Comparison of ENCODE assay signal across 1 cellular context in the genomic region with DNA sequence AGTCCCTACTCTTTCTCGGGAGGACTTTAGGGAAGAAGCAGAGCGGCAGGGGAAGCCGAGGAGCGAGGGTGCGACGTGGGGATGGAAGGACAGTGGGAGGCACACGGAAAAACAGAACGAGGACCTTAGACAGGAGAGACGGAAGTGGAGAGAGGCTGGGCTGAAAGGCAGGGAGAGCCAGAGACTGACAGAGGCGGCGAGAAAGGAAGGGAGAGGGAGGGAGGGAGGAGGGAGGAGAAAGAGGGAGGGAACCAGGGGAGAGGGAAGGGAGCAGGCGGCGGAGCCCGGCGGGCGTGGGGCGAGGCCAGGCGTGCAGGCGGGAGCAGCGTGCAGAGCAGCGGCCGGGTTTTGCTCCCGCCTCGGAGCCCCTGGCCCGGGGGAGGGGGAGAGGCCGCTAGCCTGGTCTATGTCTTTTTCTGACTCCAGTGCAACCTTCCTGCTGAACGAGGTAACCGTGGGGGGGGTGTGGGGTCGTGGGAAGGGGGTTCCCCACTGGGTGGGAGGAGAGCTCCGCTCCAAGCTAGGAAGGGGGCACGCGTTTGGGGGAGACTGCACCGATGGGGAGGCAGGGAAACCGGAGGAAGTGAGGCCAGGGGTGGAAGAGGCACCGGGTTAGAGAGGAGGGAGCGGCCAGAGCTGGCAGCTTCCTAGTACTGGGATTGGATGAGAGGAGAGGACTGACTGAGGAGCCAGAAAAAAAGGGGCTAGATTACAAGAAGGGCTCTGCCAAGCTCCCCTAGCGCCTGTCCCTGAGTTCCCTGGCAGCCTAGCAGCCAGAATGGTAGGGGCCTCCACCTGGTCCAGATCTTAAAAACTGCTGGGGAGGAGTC.
TF ChIP-seq lines count a peak whose summit lies in the region.

No MANE protein-coding gene starts in this region.

TF ChIP-seq in HepG2, 621 proteins besides CTCF, POLR2A, EP300 and RAD21 (continues in another document):
- TF ChIP-seq BRCA1 (CRISPR knock-in tag; IDR thresholded peaks at IDR 0.05) (no peak), ZSCAN21 (CRISPR knock-in tag; IDR thresholded peaks at IDR 0.05; ENCODE audit: borderline replicate concordance) (no peak), AHR (CRISPR knock-in tag; IDR thresholded peaks at IDR 0.05) (no peak), PCBP2 (optimal IDR thresholded peaks at IDR 0.05; ENCODE audit: low read depth, low read length, poor library complexity, severe bottlenecking) (no peak), ZNF263 (CRISPR knock-in tag; IDR thresholded peaks at IDR 0.05) (peak; percentile 94), JUND (CRISPR knock-in tag; IDR thresholded peaks at IDR 0.05) (no peak), POLR2AphosphoS5 (IDR thresholded peaks at IDR 0.05; ENCODE audit: low read depth, low read length) (0 out of 2 replicates have a peak, but pooled peaks have one; percentile 23), ZFP36 (IDR thresholded peaks at IDR 0.05; ENCODE audit: borderline replicate concordance, low read depth, low read length, partially characterized antibody) (no peak), MAFG (CRISPR knock-in tag; IDR thresholded peaks at IDR 0.05) (no peak), SIX4 (CRISPR knock-in tag; IDR thresholded peaks at IDR 0.05) (no peak), ZNF562 (CRISPR knock-in tag; IDR thresholded peaks at IDR 0.05; ENCODE audit: borderline replicate concordance) (no peak), ZNF839 (CRISPR knock-in tag; IDR thresholded peaks at IDR 0.05; ENCODE audit: borderline replicate concordance) (no peak), NR1H2 (CRISPR knock-in tag; IDR thresholded peaks at IDR 0.05; ENCODE audit: borderline replicate concordance, low read depth) (no peak), SCMH1 (CRISPR knock-in tag; IDR thresholded peaks at IDR 0.05; ENCODE audit: borderline replicate concordance) (no peak), ZNF432 (CRISPR knock-in tag; IDR thresholded peaks at IDR 0.05; ENCODE audit: borderline replicate concordance) (no peak), HCFC1 (IDR thresholded peaks at IDR 0.05; ENCODE audit: low read depth, low read length) (no peak), DR1 (CRISPR knock-in tag; IDR thresholded peaks at IDR 0.05) (no peak), NAIF1 (CRISPR knock-in tag; IDR thresholded peaks at IDR 0.05; ENCODE audit: borderline replicate concordance) (no peak), ZSCAN20 (CRISPR knock-in tag; IDR thresholded peaks at IDR 0.05; ENCODE audit: borderline replicate concordance) (no peak), ZSCAN25 (CRISPR knock-in tag; IDR thresholded peaks at IDR 0.05) (peak; percentile 45; the same call in 1 of the 2 replicates), IKZF1 (IDR thresholded peaks at IDR 0.05) (no peak), TMF1 (CRISPR knock-in tag; IDR thresholded peaks at IDR 0.05; ENCODE audit: low read depth) (0 out of 2 replicates have a peak, but pooled peaks have one; percentile 14), PCBP1 (IDR thresholded peaks at IDR 0.05; ENCODE audit: borderline replicate concordance, low read depth, low read length) (0 out of 2 replicates have a peak, but pooled peaks have one; percentile 25), ARNTL (CRISPR knock-in tag; IDR thresholded peaks at IDR 0.05) (no peak), SOX5 (CRISPR knock-in tag; IDR thresholded peaks at IDR 0.05; ENCODE audit: borderline replicate concordance) (no peak), ZNF619 (CRISPR knock-in tag; IDR thresholded peaks at IDR 0.05) (no peak), POLR2G (IDR thresholded peaks at IDR 0.05; ENCODE audit: low read depth, low read length) (peak; percentile 42; the same call in 1 of the 2 replicates), SP4 (CRISPR knock-in tag; IDR thresholded peaks at IDR 0.05) (peak; percentile 3; the same call in 1 of the 2 replicates), MATR3 (CRISPR knock-in tag; IDR thresholded peaks at IDR 0.05) (no peak), ZNF598 (CRISPR knock-in tag; IDR thresholded peaks at IDR 0.05; ENCODE audit: borderline replicate concordance) (no peak), ZFX (CRISPR knock-in tag; IDR thresholded peaks at IDR 0.05; ENCODE audit: low read depth) (no peak; the same call in none of the 2 replicates), MTA3 (CRISPR knock-in tag; IDR thresholded peaks at IDR 0.05) (no peak), ZNF33A (CRISPR knock-in tag; IDR thresholded peaks at IDR 0.05; ENCODE audit: borderline replicate concordance) (no peak), HDAC6 (IDR thresholded peaks at IDR 0.05; ENCODE audit: low read depth, low read length) (no peak), ZNF24 (IDR thresholded peaks at IDR 0.05) (no peak), MBD4 (IDR thresholded peaks at IDR 0.05; ENCODE audit: borderline replicate concordance, low read length) (no peak), SRY (CRISPR knock-in tag; IDR thresholded peaks at IDR 0.05) (peak; percentile 10; the same call in 1 of the 2 replicates), ZMYM4 (CRISPR knock-in tag; IDR thresholded peaks at IDR 0.05) (no peak), ZNF605 (CRISPR knock-in tag; IDR thresholded peaks at IDR 0.05) (peak; percentile 44; the same call in 1 of the 2 replicates), ZFY (CRISPR knock-in tag; IDR thresholded peaks at IDR 0.05) (no peak), ZNF20 (CRISPR knock-in tag; IDR thresholded peaks at IDR 0.05) (no peak), TCF12 (IDR thresholded peaks at IDR 0.05) (no peak), TCF12 (CRISPR knock-in tag; IDR thresholded peaks at IDR 0.05) (0 out of 2 replicates have a peak, but pooled peaks have one; percentile 10), ZNF850 (CRISPR knock-in tag; conservative IDR thresholded peaks at IDR 0.05) (no peak), ZSCAN9 (CRISPR knock-in tag; IDR thresholded peaks at IDR 0.05; ENCODE audit: borderline replicate concordance) (no peak), KLF12 (CRISPR knock-in tag; IDR thresholded peaks at IDR 0.05; ENCODE audit: borderline replicate concordance) (no peak), XRCC5 (optimal IDR thresholded peaks at IDR 0.05; ENCODE audit: low read length) (no peak)
- TF ChIP-seq, protein P1, sequence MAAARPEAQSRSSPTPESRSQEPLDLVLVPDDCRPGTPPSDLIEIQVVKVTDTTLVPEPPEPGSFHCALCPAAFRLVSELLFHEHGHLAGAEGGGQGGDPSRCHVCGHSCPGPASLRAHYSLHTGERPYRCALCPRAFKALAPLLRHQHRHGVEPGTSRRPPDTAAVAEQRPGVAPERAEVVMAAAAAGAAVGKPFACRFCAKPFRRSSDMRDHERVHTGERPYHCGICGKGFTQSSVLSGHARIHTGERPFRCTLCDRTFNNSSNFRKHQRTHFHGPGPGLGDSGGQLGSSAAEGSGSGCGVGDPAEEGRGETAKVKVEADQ (CRISPR knock-in tag; IDR thresholded peaks at IDR 0.05; ENCODE audit: borderline replicate concordance): no peak; the same call in 1 of the 2 replicates
- TF ChIP-seq, protein P2, sequence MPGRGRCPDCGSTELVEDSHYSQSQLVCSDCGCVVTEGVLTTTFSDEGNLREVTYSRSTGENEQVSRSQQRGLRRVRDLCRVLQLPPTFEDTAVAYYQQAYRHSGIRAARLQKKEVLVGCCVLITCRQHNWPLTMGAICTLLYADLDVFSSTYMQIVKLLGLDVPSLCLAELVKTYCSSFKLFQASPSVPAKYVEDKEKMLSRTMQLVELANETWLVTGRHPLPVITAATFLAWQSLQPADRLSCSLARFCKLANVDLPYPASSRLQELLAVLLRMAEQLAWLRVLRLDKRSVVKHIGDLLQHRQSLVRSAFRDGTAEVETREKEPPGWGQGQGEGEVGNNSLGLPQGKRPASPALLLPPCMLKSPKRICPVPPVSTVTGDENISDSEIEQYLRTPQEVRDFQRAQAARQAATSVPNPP (CRISPR knock-in tag; IDR thresholded peaks at IDR 0.05): no peak
- TF ChIP-seq, protein P3, sequence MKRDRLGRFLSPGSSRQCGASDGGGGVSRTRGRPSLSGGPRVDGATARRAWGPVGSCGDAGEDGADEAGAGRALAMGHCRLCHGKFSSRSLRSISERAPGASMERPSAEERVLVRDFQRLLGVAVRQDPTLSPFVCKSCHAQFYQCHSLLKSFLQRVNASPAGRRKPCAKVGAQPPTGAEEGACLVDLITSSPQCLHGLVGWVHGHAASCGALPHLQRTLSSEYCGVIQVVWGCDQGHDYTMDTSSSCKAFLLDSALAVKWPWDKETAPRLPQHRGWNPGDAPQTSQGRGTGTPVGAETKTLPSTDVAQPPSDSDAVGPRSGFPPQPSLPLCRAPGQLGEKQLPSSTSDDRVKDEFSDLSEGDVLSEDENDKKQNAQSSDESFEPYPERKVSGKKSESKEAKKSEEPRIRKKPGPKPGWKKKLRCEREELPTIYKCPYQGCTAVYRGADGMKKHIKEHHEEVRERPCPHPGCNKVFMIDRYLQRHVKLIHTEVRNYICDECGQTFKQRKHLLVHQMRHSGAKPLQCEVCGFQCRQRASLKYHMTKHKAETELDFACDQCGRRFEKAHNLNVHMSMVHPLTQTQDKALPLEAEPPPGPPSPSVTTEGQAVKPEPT (CRISPR knock-in tag; IDR thresholded peaks at IDR 0.05; ENCODE audit: low read depth): no peak
- TF ChIP-seq, protein P4, sequence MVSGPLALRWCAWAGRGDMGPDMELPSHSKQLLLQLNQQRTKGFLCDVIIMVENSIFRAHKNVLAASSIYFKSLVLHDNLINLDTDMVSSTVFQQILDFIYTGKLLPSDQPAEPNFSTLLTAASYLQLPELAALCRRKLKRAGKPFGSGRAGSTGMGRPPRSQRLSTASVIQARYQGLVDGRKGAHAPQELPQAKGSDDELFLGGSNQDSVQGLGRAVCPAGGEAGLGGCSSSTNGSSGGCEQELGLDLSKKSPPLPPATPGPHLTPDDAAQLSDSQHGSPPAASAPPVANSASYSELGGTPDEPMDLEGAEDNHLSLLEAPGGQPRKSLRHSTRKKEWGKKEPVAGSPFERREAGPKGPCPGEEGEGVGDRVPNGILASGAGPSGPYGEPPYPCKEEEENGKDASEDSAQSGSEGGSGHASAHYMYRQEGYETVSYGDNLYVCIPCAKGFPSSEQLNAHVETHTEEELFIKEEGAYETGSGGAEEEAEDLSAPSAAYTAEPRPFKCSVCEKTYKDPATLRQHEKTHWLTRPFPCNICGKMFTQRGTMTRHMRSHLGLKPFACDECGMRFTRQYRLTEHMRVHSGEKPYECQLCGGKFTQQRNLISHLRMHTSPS (CRISPR knock-in tag; IDR thresholded peaks at IDR 0.05; ENCODE audit: low read depth): no peak
- TF ChIP-seq, protein P5, sequence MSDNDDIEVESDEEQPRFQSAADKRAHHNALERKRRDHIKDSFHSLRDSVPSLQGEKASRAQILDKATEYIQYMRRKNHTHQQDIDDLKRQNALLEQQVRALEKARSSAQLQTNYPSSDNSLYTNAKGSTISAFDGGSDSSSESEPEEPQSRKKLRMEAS (IDR thresholded peaks at IDR 0.05): peak; percentile 86
- TF ChIP-seq, protein P6, sequence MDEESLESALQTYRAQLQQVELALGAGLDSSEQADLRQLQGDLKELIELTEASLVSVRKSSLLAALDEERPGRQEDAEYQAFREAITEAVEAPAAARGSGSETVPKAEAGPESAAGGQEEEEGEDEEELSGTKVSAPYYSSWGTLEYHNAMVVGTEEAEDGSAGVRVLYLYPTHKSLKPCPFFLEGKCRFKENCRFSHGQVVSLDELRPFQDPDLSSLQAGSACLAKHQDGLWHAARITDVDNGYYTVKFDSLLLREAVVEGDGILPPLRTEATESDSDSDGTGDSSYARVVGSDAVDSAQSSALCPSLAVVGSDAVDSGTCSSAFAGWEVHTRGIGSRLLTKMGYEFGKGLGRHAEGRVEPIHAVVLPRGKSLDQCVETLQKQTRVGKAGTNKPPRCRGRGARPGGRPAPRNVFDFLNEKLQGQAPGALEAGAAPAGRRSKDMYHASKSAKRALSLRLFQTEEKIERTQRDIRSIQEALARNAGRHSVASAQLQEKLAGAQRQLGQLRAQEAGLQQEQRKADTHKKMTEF (CRISPR knock-in tag; IDR thresholded peaks at IDR 0.05): no peak
- TF ChIP-seq, protein P7, sequence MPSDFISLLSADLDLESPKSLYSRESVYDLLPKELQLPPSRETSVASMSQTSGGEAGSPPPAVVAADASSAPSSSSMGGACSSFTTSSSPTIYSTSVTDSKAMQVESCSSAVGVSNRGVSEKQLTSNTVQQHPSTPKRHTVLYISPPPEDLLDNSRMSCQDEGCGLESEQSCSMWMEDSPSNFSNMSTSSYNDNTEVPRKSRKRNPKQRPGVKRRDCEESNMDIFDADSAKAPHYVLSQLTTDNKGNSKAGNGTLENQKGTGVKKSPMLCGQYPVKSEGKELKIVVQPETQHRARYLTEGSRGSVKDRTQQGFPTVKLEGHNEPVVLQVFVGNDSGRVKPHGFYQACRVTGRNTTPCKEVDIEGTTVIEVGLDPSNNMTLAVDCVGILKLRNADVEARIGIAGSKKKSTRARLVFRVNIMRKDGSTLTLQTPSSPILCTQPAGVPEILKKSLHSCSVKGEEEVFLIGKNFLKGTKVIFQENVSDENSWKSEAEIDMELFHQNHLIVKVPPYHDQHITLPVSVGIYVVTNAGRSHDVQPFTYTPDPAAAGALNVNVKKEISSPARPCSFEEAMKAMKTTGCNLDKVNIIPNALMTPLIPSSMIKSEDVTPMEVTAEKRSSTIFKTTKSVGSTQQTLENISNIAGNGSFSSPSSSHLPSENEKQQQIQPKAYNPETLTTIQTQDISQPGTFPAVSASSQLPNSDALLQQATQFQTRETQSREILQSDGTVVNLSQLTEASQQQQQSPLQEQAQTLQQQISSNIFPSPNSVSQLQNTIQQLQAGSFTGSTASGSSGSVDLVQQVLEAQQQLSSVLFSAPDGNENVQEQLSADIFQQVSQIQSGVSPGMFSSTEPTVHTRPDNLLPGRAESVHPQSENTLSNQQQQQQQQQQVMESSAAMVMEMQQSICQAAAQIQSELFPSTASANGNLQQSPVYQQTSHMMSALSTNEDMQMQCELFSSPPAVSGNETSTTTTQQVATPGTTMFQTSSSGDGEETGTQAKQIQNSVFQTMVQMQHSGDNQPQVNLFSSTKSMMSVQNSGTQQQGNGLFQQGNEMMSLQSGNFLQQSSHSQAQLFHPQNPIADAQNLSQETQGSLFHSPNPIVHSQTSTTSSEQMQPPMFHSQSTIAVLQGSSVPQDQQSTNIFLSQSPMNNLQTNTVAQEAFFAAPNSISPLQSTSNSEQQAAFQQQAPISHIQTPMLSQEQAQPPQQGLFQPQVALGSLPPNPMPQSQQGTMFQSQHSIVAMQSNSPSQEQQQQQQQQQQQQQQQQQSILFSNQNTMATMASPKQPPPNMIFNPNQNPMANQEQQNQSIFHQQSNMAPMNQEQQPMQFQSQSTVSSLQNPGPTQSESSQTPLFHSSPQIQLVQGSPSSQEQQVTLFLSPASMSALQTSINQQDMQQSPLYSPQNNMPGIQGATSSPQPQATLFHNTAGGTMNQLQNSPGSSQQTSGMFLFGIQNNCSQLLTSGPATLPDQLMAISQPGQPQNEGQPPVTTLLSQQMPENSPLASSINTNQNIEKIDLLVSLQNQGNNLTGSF (CRISPR knock-in tag; IDR thresholded peaks at IDR 0.05): no peak
- TF ChIP-seq, protein P8, sequence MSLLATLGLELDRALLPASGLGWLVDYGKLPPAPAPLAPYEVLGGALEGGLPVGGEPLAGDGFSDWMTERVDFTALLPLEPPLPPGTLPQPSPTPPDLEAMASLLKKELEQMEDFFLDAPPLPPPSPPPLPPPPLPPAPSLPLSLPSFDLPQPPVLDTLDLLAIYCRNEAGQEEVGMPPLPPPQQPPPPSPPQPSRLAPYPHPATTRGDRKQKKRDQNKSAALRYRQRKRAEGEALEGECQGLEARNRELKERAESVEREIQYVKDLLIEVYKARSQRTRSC (CRISPR knock-in tag; IDR thresholded peaks at IDR 0.05; ENCODE audit: low read depth): no peak
- TF ChIP-seq, protein P9, sequence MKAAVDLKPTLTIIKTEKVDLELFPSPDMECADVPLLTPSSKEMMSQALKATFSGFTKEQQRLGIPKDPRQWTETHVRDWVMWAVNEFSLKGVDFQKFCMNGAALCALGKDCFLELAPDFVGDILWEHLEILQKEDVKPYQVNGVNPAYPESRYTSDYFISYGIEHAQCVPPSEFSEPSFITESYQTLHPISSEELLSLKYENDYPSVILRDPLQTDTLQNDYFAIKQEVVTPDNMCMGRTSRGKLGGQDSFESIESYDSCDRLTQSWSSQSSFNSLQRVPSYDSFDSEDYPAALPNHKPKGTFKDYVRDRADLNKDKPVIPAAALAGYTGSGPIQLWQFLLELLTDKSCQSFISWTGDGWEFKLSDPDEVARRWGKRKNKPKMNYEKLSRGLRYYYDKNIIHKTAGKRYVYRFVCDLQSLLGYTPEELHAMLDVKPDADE (CRISPR knock-in tag; IDR thresholded peaks at IDR 0.05): no peak
